In the genomic region with DNA sequence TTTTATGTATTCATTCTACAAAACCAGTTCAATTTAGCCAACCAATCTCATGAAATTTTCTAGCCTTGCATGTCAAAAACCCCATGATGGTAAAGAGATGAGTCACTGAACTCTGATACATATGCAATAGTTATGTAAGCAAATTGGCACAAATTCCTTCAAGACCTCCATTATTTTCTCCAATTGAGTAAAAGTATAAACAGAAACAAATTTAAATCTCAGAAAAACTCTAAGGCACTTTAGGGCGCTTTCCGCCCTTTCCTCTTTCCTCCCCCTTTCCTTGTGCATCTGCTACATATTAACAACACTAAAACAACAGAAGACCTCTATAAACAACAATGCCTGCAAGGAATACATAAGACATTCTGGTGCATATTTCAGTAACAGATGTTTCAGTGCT, we compare ENCODE assay signal across 1 cellular context.
TF ChIP-seq lines count a peak whose summit lies in the region.

No MANE protein-coding gene starts in this region.

TF ChIP-seq in GM23338, 12 proteins besides CTCF, POLR2A, EP300 and RAD21 (continued from another document):
- TF ChIP-seq, protein P1, sequence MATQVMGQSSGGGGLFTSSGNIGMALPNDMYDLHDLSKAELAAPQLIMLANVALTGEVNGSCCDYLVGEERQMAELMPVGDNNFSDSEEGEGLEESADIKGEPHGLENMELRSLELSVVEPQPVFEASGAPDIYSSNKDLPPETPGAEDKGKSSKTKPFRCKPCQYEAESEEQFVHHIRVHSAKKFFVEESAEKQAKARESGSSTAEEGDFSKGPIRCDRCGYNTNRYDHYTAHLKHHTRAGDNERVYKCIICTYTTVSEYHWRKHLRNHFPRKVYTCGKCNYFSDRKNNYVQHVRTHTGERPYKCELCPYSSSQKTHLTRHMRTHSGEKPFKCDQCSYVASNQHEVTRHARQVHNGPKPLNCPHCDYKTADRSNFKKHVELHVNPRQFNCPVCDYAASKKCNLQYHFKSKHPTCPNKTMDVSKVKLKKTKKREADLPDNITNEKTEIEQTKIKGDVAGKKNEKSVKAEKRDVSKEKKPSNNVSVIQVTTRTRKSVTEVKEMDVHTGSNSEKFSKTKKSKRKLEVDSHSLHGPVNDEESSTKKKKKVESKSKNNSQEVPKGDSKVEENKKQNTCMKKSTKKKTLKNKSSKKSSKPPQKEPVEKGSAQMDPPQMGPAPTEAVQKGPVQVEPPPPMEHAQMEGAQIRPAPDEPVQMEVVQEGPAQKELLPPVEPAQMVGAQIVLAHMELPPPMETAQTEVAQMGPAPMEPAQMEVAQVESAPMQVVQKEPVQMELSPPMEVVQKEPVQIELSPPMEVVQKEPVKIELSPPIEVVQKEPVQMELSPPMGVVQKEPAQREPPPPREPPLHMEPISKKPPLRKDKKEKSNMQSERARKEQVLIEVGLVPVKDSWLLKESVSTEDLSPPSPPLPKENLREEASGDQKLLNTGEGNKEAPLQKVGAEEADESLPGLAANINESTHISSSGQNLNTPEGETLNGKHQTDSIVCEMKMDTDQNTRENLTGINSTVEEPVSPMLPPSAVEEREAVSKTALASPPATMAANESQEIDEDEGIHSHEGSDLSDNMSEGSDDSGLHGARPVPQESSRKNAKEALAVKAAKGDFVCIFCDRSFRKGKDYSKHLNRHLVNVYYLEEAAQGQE (IDR thresholded peaks at IDR 0.05; ENCODE audit: unreplicated experiment): no peak
- TF ChIP-seq, protein P2, sequence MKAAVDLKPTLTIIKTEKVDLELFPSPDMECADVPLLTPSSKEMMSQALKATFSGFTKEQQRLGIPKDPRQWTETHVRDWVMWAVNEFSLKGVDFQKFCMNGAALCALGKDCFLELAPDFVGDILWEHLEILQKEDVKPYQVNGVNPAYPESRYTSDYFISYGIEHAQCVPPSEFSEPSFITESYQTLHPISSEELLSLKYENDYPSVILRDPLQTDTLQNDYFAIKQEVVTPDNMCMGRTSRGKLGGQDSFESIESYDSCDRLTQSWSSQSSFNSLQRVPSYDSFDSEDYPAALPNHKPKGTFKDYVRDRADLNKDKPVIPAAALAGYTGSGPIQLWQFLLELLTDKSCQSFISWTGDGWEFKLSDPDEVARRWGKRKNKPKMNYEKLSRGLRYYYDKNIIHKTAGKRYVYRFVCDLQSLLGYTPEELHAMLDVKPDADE (IDR thresholded peaks at IDR 0.05): no peak
- TF ChIP-seq ZNF114 (CRISPR knock-in tag; IDR thresholded peaks at IDR 0.05) (no peak), NANOG (IDR thresholded peaks at IDR 0.05; ENCODE audit: borderline replicate concordance) (no peak), POLR2AphosphoS5 (IDR thresholded peaks at IDR 0.05; ENCODE audit: low read depth) (no peak), CREB1 (CRISPR knock-in tag; IDR thresholded peaks at IDR 0.05; ENCODE audit: low read depth) (no peak), STAT1 (IDR thresholded peaks at IDR 0.05; ENCODE audit: unreplicated experiment) (no peak), EZH2 (IDR thresholded peaks at IDR 0.05; ENCODE audit: low read depth, unreplicated experiment) (no peak), ZNF331 (CRISPR knock-in tag; IDR thresholded peaks at IDR 0.05; ENCODE audit: low read depth) (no peak), EZH2phosphoT487 (IDR thresholded peaks at IDR 0.05; ENCODE audit: unreplicated experiment) (no peak)
- TF ChIP-seq, protein P3, sequence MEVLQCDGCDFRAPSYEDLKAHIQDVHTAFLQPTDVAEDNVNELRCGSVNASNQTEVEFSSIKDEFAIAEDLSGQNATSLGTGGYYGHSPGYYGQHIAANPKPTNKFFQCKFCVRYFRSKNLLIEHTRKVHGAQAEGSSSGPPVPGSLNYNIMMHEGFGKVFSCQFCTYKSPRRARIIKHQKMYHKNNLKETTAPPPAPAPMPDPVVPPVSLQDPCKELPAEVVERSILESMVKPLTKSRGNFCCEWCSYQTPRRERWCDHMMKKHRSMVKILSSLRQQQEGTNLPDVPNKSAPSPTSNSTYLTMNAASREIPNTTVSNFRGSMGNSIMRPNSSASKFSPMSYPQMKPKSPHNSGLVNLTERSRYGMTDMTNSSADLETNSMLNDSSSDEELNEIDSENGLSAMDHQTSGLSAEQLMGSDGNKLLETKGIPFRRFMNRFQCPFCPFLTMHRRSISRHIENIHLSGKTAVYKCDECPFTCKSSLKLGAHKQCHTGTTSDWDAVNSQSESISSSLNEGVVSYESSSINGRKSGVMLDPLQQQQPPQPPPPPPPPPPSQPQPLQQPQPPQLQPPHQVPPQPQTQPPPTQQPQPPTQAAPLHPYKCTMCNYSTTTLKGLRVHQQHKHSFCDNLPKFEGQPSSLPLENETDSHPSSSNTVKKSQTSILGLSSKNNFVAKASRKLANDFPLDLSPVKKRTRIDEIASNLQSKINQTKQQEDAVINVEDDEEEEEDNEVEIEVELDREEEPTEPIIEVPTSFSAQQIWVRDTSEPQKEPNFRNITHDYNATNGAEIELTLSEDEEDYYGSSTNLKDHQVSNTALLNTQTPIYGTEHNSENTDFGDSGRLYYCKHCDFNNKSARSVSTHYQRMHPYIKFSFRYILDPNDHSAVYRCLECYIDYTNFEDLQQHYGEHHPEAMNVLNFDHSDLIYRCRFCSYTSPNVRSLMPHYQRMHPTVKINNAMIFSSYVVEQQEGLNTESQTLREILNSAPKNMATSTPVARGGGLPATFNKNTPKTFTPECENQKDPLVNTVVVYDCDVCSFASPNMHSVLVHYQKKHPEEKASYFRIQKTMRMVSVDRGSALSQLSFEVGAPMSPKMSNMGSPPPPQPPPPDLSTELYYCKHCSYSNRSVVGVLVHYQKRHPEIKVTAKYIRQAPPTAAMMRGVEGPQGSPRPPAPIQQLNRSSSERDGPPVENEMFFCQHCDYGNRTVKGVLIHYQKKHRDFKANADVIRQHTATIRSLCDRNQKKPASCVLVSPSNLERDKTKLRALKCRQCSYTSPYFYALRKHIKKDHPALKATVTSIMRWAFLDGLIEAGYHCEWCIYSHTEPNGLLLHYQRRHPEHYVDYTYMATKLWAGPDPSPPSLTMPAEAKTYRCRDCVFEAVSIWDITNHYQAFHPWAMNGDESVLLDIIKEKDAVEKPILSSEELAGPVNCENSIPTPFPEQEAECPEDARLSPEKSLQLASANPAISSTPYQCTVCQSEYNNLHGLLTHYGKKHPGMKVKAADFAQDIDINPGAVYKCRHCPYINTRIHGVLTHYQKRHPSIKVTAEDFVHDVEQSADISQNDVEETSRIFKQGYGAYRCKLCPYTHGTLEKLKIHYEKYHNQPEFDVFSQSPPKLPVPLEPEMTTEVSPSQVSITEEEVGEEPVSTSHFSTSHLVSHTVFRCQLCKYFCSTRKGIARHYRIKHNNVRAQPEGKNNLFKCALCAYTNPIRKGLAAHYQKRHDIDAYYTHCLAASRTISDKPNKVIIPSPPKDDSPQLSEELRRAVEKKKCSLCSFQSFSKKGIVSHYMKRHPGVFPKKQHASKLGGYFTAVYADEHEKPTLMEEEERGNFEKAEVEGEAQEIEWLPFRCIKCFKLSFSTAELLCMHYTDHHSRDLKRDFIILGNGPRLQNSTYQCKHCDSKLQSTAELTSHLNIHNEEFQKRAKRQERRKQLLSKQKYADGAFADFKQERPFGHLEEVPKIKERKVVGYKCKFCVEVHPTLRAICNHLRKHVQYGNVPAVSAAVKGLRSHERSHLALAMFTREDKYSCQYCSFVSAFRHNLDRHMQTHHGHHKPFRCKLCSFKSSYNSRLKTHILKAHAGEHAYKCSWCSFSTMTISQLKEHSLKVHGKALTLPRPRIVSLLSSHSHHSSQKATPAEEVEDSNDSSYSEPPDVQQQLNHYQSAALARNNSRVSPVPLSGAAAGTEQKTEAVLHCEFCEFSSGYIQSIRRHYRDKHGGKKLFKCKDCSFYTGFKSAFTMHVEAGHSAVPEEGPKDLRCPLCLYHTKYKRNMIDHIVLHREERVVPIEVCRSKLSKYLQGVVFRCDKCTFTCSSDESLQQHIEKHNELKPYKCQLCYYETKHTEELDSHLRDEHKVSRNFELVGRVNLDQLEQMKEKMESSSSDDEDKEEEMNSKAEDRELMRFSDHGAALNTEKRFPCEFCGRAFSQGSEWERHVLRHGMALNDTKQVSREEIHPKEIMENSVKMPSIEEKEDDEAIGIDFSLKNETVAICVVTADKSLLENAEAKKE (CRISPR knock-in tag; IDR thresholded peaks at IDR 0.05): no peak
